ENCODE assay signal across 9 cellular contexts in genomic region chr6:138795809-138796469, GRCh38. TPM values are rescaled to one million over a fixed set of nuclear protein-coding genes. Genes with fewer than 3 reads are reported as not detected.
A peak's percentile ranks its signal among the peaks of the same experiment; 100 is the strongest.
DNase-seq lines count a peak whose midpoint lies in the region; ATAC-seq, FAIRE-seq and TF ChIP-seq lines count a peak whose summit lies in the region.
"Had no signal": no experiment of that assay in that cellular context is flagged by ENCODE, and none has a peak within 500 bp of the region (broad histone marks: within the 10 kb centered on the region; RNA-seq: fewer than 3 reads in every experiment).

Gene ECT2L, plus strand, starts transcription at chr6:138796087. Its CDS starts 17,188 bp downstream, at chr6:138813275.

- H3K4me3 ChIP-seq in endothelial cell of umbilical vein (replicated peaks in 1 of 3; ENCODE audit: insufficient read depth in 1 of 3, low read depth in 1 of 3, low read length in 3 of 3) (peak within 1 kb of the TSS in 2 of 3 experiments; percentile 12 to 36), tibial artery (peak within 1 kb of the TSS; percentile 44 to 45)

- H3K27me3 ChIP-seq in endothelial cell of umbilical vein (ENCODE audit: control insufficient read depth in 2 of 2, insufficient read depth in 2 of 2, low read length in 2 of 2) (no peaks in the 10 kb centered on the region), tibial artery (no peaks in the 10 kb centered on the region)

- no TSS peak for BruUV-seq in endothelial cell of umbilical vein (replicated peaks; lab: Mats Ljungman, UMichigan)

- H3K4me1 ChIP-seq in endothelial cell of umbilical vein (ENCODE audit: control insufficient read depth, extremely low read depth, insufficient read depth, low read length), result no peaks in the 10 kb centered on the region
- H3K4me1 ChIP-seq in tibial artery, result peaks cover 0 to 10% (median 0%) of the 10 kb centered on the region in 4 donors

- dilution Hi-C loops in endothelial cell of umbilical vein (cut with MboI; ENCODE audit: extremely low pct_ligation_motif_present, low sequenced_read_pairs), result no loop called here

- ATAC-seq in GM21786 (IDR thresholded peaks at IDR 0.05; ENCODE audit: unreplicated experiment), result no peak
- ATAC-seq in GM18870 (IDR thresholded peaks at IDR 0.05; ENCODE audit: unreplicated experiment), result no peak

- H3K9me1 ChIP-seq in endothelial cell of umbilical vein (replicated peaks; ENCODE audit: control insufficient read depth, extremely low read depth, insufficient read depth, low read length), result no peaks in the 10 kb centered on the region

- no peak for FAIRE-seq in endothelial cell of umbilical vein (lab: Jason Lieb, UNC)
- FAIRE-seq: islet of Langerhans had no signal

- H3K9me3 ChIP-seq in endothelial cell of umbilical vein (replicated peaks; ENCODE audit: control insufficient read depth, insufficient read depth, low read length), result no peaks in the 10 kb centered on the region
- H3K9me3 ChIP-seq in tibial artery, result no peaks in the 10 kb centered on the region

- peak within 1 kb of the TSS; percentile 61 for H3K4me2 ChIP-seq in endothelial cell of umbilical vein (ENCODE audit: insufficient read depth, low read length)

- CTCF ChIA-PET in endothelial cell of umbilical vein (lab: Charles Lee), result interaction anchor here (2.2 kb wide), 1 partner anchor 20 kb away, joined by 9 read pairs; no protein-coding TSS in a partner anchor

- peak within 1 kb of the TSS; percentile 24 for H3K9ac ChIP-seq in endothelial cell of umbilical vein (replicated peaks; ENCODE audit: extremely low read depth, insufficient read depth, low read length)

- TF ChIP-seq CTCF in endothelial cell of umbilical vein (IDR thresholded peaks at IDR 0.05; ENCODE audit: extremely low read depth in 1 of 2, insufficient read depth in 1 of 2, low read depth in 1 of 2, low read length in 2 of 2) (no peak), tibial artery (IDR thresholded peaks at IDR 0.05) (no peak)

- POLR2A ChIA-PET in endothelial cell of umbilical vein (lab: Charles Lee), result no interaction called here

- no peak within 1 kb of the TSS for H3K27ac ChIP-seq in endothelial cell of umbilical vein (ENCODE audit: insufficient read depth, low read depth, low read length)
- H3K27ac ChIP-seq in tibial artery, result peak within 1 kb of the TSS; percentile 54 to 67

- intact Hi-C loops in endothelial cell of umbilical vein (cut with micrococcal nuclease) (no loop called here), tibial artery (cut with DNase I; ENCODE audit: low total_unique reads) (no loop called here)

- H4K20me1 ChIP-seq in endothelial cell of umbilical vein (replicated peaks; ENCODE audit: control insufficient read depth, extremely low read depth, insufficient read depth, low read length), result no peaks in the 10 kb centered on the region

- TF ChIP-seq POLR2A in endothelial cell of umbilical vein (IDR thresholded peaks at IDR 0.05; ENCODE audit: low read depth, low read length), result no peak

- no peaks in the 10 kb centered on the region for H3K79me2 ChIP-seq in endothelial cell of umbilical vein (ENCODE audit: control insufficient read depth, insufficient read depth, low read length)

- DNase-seq in NCI-H146 treated with DMSO at 0.1 percent for 48 hours (lab: John Stamatoyannopoulos, UW; ENCODE audit: unreplicated experiment) (peak; percentile 74), endothelial cell of umbilical vein (ENCODE audit: low read depth, low spot score) (peak; percentile 35), lung microvascular endothelial cell (ENCODE audit: low read depth in 2 of 2) (peak; percentile 52 to 70), tibial artery (peak; percentile 52 to 80), DMS 273 (lab: John Stamatoyannopoulos, UW; ENCODE audit: unreplicated experiment) (no peak), NCI-H1694 (lab: John Stamatoyannopoulos, UW) (no peak)

- H2AFZ ChIP-seq in endothelial cell of umbilical vein (ENCODE audit: low read depth, low read length), result peak within 1 kb of the TSS; percentile 97

- H3K36me3 ChIP-seq in endothelial cell of umbilical vein (ENCODE audit: control insufficient read depth in 2 of 2, extremely low read depth in 1 of 2, insufficient read depth in 2 of 2, low read length in 2 of 2), result no peaks in the 10 kb centered on the region
- H3K36me3 ChIP-seq in tibial artery, result peaks cover 9 to 21% (median 15%) of the 10 kb centered on the region in 3 donors

TF ChIP-seq in endothelial cell of umbilical vein, 7 proteins besides CTCF, POLR2A, EP300 and RAD21:
- no peak for TF ChIP-seq MYC (IDR thresholded peaks at IDR 0.05; ENCODE audit: low read depth, low read length)
- no peak for TF ChIP-seq GATA2 (IDR thresholded peaks at IDR 0.05; ENCODE audit: insufficient read depth, insufficient read length, low read depth, low read length)
- TF ChIP-seq FOS (IDR thresholded peaks at IDR 0.05; ENCODE audit: borderline replicate concordance, insufficient read depth, low read length), result no peak
- TF ChIP-seq JUN (IDR thresholded peaks at IDR 0.05; ENCODE audit: borderline replicate concordance, insufficient read depth, insufficient read length, low read depth), result no peak
- no peak for TF ChIP-seq EZH2 (IDR thresholded peaks at IDR 0.05; ENCODE audit: borderline replicate concordance, low read depth, low read length, severe bottlenecking)
- TF ChIP-seq POLR2AphosphoS5 (IDR thresholded peaks at IDR 0.05; ENCODE audit: insufficient read depth, low read depth, low read length), result no peak
- TF ChIP-seq, protein P1, sequence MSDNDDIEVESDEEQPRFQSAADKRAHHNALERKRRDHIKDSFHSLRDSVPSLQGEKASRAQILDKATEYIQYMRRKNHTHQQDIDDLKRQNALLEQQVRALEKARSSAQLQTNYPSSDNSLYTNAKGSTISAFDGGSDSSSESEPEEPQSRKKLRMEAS (IDR thresholded peaks at IDR 0.05; ENCODE audit: insufficient read depth, insufficient read length), result no peak

RNA-seq across cellular contexts. Expression of gene ECT2L, which starts in this region (rescaled TPM):
- total RNA-seq in endothelial cell of umbilical vein (not detected in 2 replicates), lung microvascular endothelial cell (under 0.01 TPM in 1 of 2 replicates, not detected in the other)
- polyA plus RNA-seq in endothelial cell of umbilical vein, result not detected in 2 replicates
- polyA plus RNA-seq in endothelial cell of umbilical vein (2011; cell fraction: cytosol; rRNA removed), result not detected in 2 replicates
- not detected in 2 replicates for polyA plus RNA-seq in endothelial cell of umbilical vein (2011; cell fraction: nucleus; rRNA removed)
- polyA plus RNA-seq in endothelial cell of umbilical vein (2012), result not detected in 2 replicates
- polyA minus RNA-seq in endothelial cell of umbilical vein, result not detected in 2 replicates
- polyA minus RNA-seq in endothelial cell of umbilical vein (2011; cell fraction: cytosol; rRNA and poly(A)+ RNA removed), result not detected
- polyA minus RNA-seq in endothelial cell of umbilical vein (2011; cell fraction: nucleus; rRNA and poly(A)+ RNA removed), result not detected in 2 replicates

Comparison
In these comparisons a context has a peak if more than half of its experiments do, and no peak if none do; other contexts are left out.
1. Peak in DNase-seq, H3K4me3 ChIP-seq, H3K9ac ChIP-seq and H3K4me2 ChIP-seq in endothelial cell of umbilical vein; RNA of the gene not detected or under 1 TPM.
2. Peak in DNase-seq in lung microvascular endothelial cell; RNA of the gene not detected or under 1 TPM.
3. DNase-seq: peak in NCI-H146 treated with DMSO at 0.1 percent for 48 hours (single experiment) and tibial artery (2 of 2); none in DMS 273 (single experiment) and NCI-H1694 (single experiment).